24 cellular contexts compared by ENCODE assay signal in genomic region chr16:74083582-74083981, GRCh38.
"Had no signal": no experiment of that assay in that cellular context is flagged by ENCODE, and none has a peak within 500 bp of the region (broad histone marks: within the 10 kb centered on the region; RNA-seq: fewer than 3 reads in every experiment).

No MANE protein-coding gene starts in this region.

- FAIRE-seq: endometrium, keratinocyte had no signal

- H3K4me1 ChIP-seq: gastrocnemius medialis, left lung, neural progenitor cell, prostate gland, right atrium auricular region, thyroid gland, vagina had no signal

- H3K27me3 Mint-ChIP-seq: effector memory CD8-positive, alpha-beta T cell; naive B cell had no signal

- DNase-seq: cortex of kidney; effector memory CD8-positive, alpha-beta T cell; gastrocnemius medialis; head of caudate nucleus; left lung; mesenchymal stem cell; mucosa of descending colon; naive B cell; stimulated activated CD4-positive, alpha-beta T cell treated with anti-CD3 and anti-CD28 coated beads, Interleukin-2, amount 100 ng/mL, for 24 hours; stimulated activated CD4-positive, alpha-beta T cell treated with anti-CD3 and anti-CD28 coated beads, Interleukin-4, amount 100 ng/mL, for 24 hours; stimulated activated naive CD4-positive, alpha-beta T cell treated with Interleukin-2 at 50 U/mL for 16 hours; stomach; thyroid gland; trophoblast cell had no signal

- H3K36me3 Mint-ChIP-seq: mesothelial cell of epicardium; naive B cell; neural progenitor cell; stimulated activated effector memory CD8-positive, alpha-beta T cell treated with anti-CD3 and anti-CD28 coated beads, Interleukin-12 subunit alpha, Interleukin-12 subunit beta, amount 100 ng/mL, for 72 hours had no signal

- H3K27me3 ChIP-seq: gastrocnemius medialis, left lung, neural progenitor cell, right atrium auricular region, stomach, thyroid gland, vagina had no signal

- H3K36me3 ChIP-seq: gastrocnemius medialis, left lung, neural progenitor cell, prostate gland, right atrium auricular region, stomach, thyroid gland, vagina had no signal

- H3K9me3 ChIP-seq: gastrocnemius medialis, left lung, mucosa of descending colon, prostate gland, right atrium auricular region, stomach, thyroid gland, vagina had no signal

- H3K4me3 ChIP-seq: gastrocnemius medialis, left lung, mucosa of descending colon, neural progenitor cell, prostate gland, right atrium auricular region, stomach, thyroid gland, vagina had no signal

- H3K4me1 Mint-ChIP-seq: mesothelial cell of epicardium; naive B cell; nephron; stimulated activated effector memory CD8-positive, alpha-beta T cell treated with anti-CD3 and anti-CD28 coated beads, Interleukin-12 subunit alpha, Interleukin-12 subunit beta, amount 100 ng/mL, for 72 hours had no signal

- ATAC-seq: effector memory CD8-positive, alpha-beta T cell; gastrocnemius medialis; left lung; mucosa of descending colon; sciatic nerve; stimulated activated effector memory CD8-positive, alpha-beta T cell treated with anti-CD3 and anti-CD28 coated beads, Interleukin-12 subunit alpha, Interleukin-12 subunit beta, amount 100 ng/mL, for 72 hours had no signal

- H3K4me3 Mint-ChIP-seq: effector memory CD8-positive, alpha-beta T cell; mesothelial cell of epicardium; naive B cell; nephron; neural progenitor cell; stimulated activated effector memory CD8-positive, alpha-beta T cell treated with anti-CD3 and anti-CD28 coated beads, Interleukin-12 subunit alpha, Interleukin-12 subunit beta, amount 100 ng/mL, for 72 hours had no signal

- H3K27ac ChIP-seq: gastrocnemius medialis, left lung, neural progenitor cell, prostate gland, right atrium auricular region, stomach, thyroid gland, vagina had no signal

- H3K27ac Mint-ChIP-seq: effector memory CD8-positive, alpha-beta T cell; mesothelial cell of epicardium; naive B cell; nephron; neural progenitor cell; stimulated activated effector memory CD8-positive, alpha-beta T cell treated with anti-CD3 and anti-CD28 coated beads, Interleukin-12 subunit alpha, Interleukin-12 subunit beta, amount 100 ng/mL, for 72 hours had no signal
